23 cellular contexts compared by ENCODE assay signal in the genomic region with DNA sequence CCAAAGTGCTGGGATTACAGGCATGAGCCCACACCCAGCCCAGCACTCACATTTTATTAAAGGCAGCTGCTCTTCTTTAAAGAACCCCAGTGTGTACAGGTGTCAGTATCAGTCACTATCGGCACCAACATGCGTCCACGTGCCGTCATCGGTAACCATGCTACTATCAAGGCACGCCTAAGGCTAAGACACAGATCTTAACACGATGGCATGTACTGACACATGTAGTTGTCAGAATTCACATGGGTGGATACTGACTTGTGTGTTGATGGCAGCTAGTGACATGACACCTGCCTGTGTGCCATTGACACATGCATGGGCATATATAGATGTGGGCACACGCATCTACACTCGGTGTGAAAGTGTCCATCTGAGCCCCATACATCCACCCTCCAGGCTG. TPM values are rescaled to one million over a fixed set of nuclear protein-coding genes. Genes with fewer than 3 reads are reported as not detected.
"Had no signal": no experiment of that assay in that cellular context is flagged by ENCODE, and none has a peak within 500 bp of the region (broad histone marks: within the 10 kb centered on the region; RNA-seq: fewer than 3 reads in every experiment).

No MANE protein-coding gene starts in this region.

- ATAC-seq: activated CD4-positive, CD25-positive, alpha-beta regulatory T cell treated with anti-CD3 and anti-CD28 coated beads, Interleukin-2, amount 50 U/mL, for 24 hours; activated CD8-positive, alpha-beta T cell treated with anti-CD3 and anti-CD28 coated beads for 36 hours; activated T-cell treated with anti-CD3 and anti-CD28 coated beads, Interleukin-2, amount 50 U/mL, for 72 hours had no signal

- H3K4me2 ChIP-seq: KMS-11 had no signal

- H3K4me3 ChIP-seq: adrenal gland, Peyer's patch had no signal

- H3K27me3 ChIP-seq: adrenal gland, Peyer's patch had no signal

- H3K27ac ChIP-seq: KMS-11, Peyer's patch had no signal

- H3K36me3 Mint-ChIP-seq: activated naive CD8-positive, alpha-beta T cell treated with anti-CD3 and anti-CD28 coated beads, Interleukin-2, amount 10 ng/mL, durations not matched to agents 7 days and 5 days had no signal

- H3K27ac Mint-ChIP-seq: activated CD8-positive, alpha-beta T cell treated with anti-CD3 and anti-CD28 coated beads for 36 hours; activated naive CD8-positive, alpha-beta T cell treated with anti-CD3 and anti-CD28 coated beads, Interleukin-2, amount 10 ng/mL, durations not matched to agents 7 days and 5 days; activated T-cell treated with anti-CD3 and anti-CD28 coated beads, Interleukin-2, amount 50 U/mL, for 72 hours; activated T-helper 2 cell treated with anti-CD3 and anti-CD28 coated beads, Interferon-gamma antibody, Interleukin-2, Interleukin-4, amounts not matched to agents 10 μg/mL and 5 μg/mL and 100 μg/mL, durations not matched to agents 14 hours and 24 hours and 36 hours; T-helper 1 cell treated with Interleukin-12 subunit alpha and Interleukin-12 subunit beta and Interleukin-4 antibody, amounts not matched to agents 30 μg/mL and 1 μg/mL, for 36 hours had no signal

- H3K4me1 ChIP-seq: Peyer's patch had no signal

- H3K36me3 ChIP-seq: adrenal gland, Peyer's patch had no signal

- DNase-seq: activated CD4-positive, alpha-beta T cell treated with anti-CD3 and anti-CD28 coated beads for 4 hours; activated CD8-positive, alpha-beta memory T cell treated with anti-CD3 and anti-CD28 coated beads, Interleukin-2, amount 50 U/mL, for 4 hours; activated CD8-positive, alpha-beta T cell treated with anti-CD3 and anti-CD28 coated beads for 36 hours; activated naive CD4-positive, alpha-beta T cell treated with anti-CD3 and anti-CD28 coated beads, Interleukin-2, amount 50 U/mL, for 16 hours; activated naive CD8-positive, alpha-beta T cell treated with anti-CD3 and anti-CD28 coated beads, Interleukin-2, amount 10 ng/mL, durations not matched to agents 7 days and 5 days; activated T-cell treated with anti-CD3 and anti-CD28 coated beads, Interleukin-2, amount 50 U/mL, for 72 hours; adrenal gland; anterior cingulate cortex; MV-4-11; NCI-H1092 treated with DMSO at 0.1 percent for 48 hours; NCI-H1436; NCI-H1694 treated with DMSO at 0.1 percent for 48 hours; NCI-H2081; NCI-H510A treated with DMSO at 0.1 percent for 48 hours; NCI-H69; Peyer's patch; SHP77 treated with DMSO at 0.1 percent for 48 hours had no signal

- H3K9me3 ChIP-seq: Peyer's patch had no signal

- H3K4me3 Mint-ChIP-seq: activated CD8-positive, alpha-beta T cell treated with anti-CD3 and anti-CD28 coated beads for 36 hours; activated naive CD8-positive, alpha-beta T cell treated with anti-CD3 and anti-CD28 coated beads, Interleukin-2, amount 10 ng/mL, durations not matched to agents 7 days and 5 days; activated T-cell treated with anti-CD3 and anti-CD28 coated beads, Interleukin-2, amount 50 U/mL, for 72 hours; T-helper 1 cell treated with Interleukin-12 subunit alpha and Interleukin-12 subunit beta and Interleukin-4 antibody, amounts not matched to agents 30 μg/mL and 1 μg/mL, for 36 hours had no signal

RNA-seq across cellular contexts. Expression of a gene that starts 12.2 kb away (rescaled TPM):
- total RNA-seq: activated CD8-positive, alpha-beta T cell treated with anti-CD3 and anti-CD28 coated beads for 36 hours; activated naive CD8-positive, alpha-beta T cell treated with anti-CD3 and anti-CD28 coated beads, Interleukin-2, amount 10 ng/mL, durations not matched to agents 7 days and 5 days; activated T-cell treated with anti-CD3 and anti-CD28 coated beads, Interleukin-2, amount 50 U/mL, for 72 hours; activated T-helper 2 cell treated with anti-CD3 and anti-CD28 coated beads, Interferon-gamma antibody, Interleukin-2, Interleukin-4, amounts not matched to agents 10 μg/mL and 5 μg/mL and 100 μg/mL, durations not matched to agents 14 hours and 24 hours and 36 hours; MCF 10A; SK-MEL-5 had no signal

RNA-seq across cellular contexts. Expression of a gene that starts 55.1 kb away (rescaled TPM):
- total RNA-seq: activated CD8-positive, alpha-beta T cell treated with anti-CD3 and anti-CD28 coated beads for 36 hours; activated naive CD8-positive, alpha-beta T cell treated with anti-CD3 and anti-CD28 coated beads, Interleukin-2, amount 10 ng/mL, durations not matched to agents 7 days and 5 days; activated T-cell treated with anti-CD3 and anti-CD28 coated beads, Interleukin-2, amount 50 U/mL, for 72 hours; activated T-helper 2 cell treated with anti-CD3 and anti-CD28 coated beads, Interferon-gamma antibody, Interleukin-2, Interleukin-4, amounts not matched to agents 10 μg/mL and 5 μg/mL and 100 μg/mL, durations not matched to agents 14 hours and 24 hours and 36 hours; adrenal gland; MCF 10A; Peyer's patch; SK-MEL-5 had no signal
